ENCODE assay signal across 9 cellular contexts in genomic region chrX:65572971-65573370, GRCh38.
"Had no signal": no experiment of that assay in that cellular context is flagged by ENCODE, and none has a peak within 500 bp of the region (broad histone marks: within the 10 kb centered on the region; RNA-seq: fewer than 3 reads in every experiment).

No MANE protein-coding gene starts in this region.

- H3K4me1 ChIP-seq: HAP-1 had no signal

- H2AFZ ChIP-seq: GM23248 had no signal

- H3K9ac ChIP-seq: GM23248 had no signal

- H3K9me3 ChIP-seq: HAP-1 had no signal

- ATAC-seq: HCT116, HepG2 had no signal

- FAIRE-seq: HepG2 had no signal

- H3K4me3 ChIP-seq: GM23248, HAP-1 had no signal

- H3K36me3 ChIP-seq: HAP-1 had no signal

- H3K27ac ChIP-seq: GM23248, HL-60 had no signal

- DNase-seq: GM23248, GOT3, H7, HFFc6, KG1 had no signal
